ENCODE assay signal across 20 cellular contexts in genomic region chrX:46236411-46236810, GRCh38.
"Had no signal": no experiment of that assay in that cellular context is flagged by ENCODE, and none has a peak within 500 bp of the region (broad histone marks: within the 10 kb centered on the region; RNA-seq: fewer than 3 reads in every experiment).

No MANE protein-coding gene starts in this region.

- H3K27ac Mint-ChIP-seq: activated B cell treated with CpG ODN at 0.5 μM for 24 hours; activated CD8-positive, alpha-beta T cell treated with anti-CD3 and anti-CD28 coated beads for 36 hours; effector memory CD8-positive, alpha-beta T cell; nephron progenitor cell; T-helper 2 cell treated with Interferon-gamma antibody and Interleukin-4, amounts not matched to agents 5 μg/mL and 100 μg/mL, for 36 hours had no signal

- H3K4me3 ChIP-seq: cardiac muscle cell, gastrocnemius medialis, heart left ventricle, left ventricle myocardium inferior, tibial nerve had no signal

- H3K4me1 Mint-ChIP-seq: activated B cell treated with CpG ODN at 0.5 μM for 24 hours, nephron progenitor cell had no signal

- ATAC-seq: activated CD8-positive, alpha-beta T cell treated with anti-CD3 and anti-CD28 coated beads for 36 hours; effector memory CD8-positive, alpha-beta T cell; gastrocnemius medialis; heart left ventricle had no signal

- H3K4me1 ChIP-seq: gastrocnemius medialis, heart left ventricle, left ventricle myocardium inferior, tibial nerve had no signal

- H3K27me3 ChIP-seq: cardiac muscle cell, gastrocnemius medialis, heart left ventricle, tibial nerve had no signal

- H3K9me3 Mint-ChIP-seq: activated B cell treated with CpG ODN at 0.5 μM for 24 hours; effector memory CD8-positive, alpha-beta T cell; T-helper 2 cell treated with Interferon-gamma antibody and Interleukin-4, amounts not matched to agents 5 μg/mL and 100 μg/mL, for 36 hours had no signal

- H3K27me3 Mint-ChIP-seq: activated B cell treated with CpG ODN at 0.5 μM for 24 hours; activated CD8-positive, alpha-beta T cell treated with anti-CD3 and anti-CD28 coated beads for 36 hours had no signal

- H3K4me3 Mint-ChIP-seq: activated B cell treated with CpG ODN at 0.5 μM for 24 hours; activated CD8-positive, alpha-beta T cell treated with anti-CD3 and anti-CD28 coated beads for 36 hours; effector memory CD8-positive, alpha-beta T cell; nephron progenitor cell; T-helper 2 cell treated with Interferon-gamma antibody and Interleukin-4, amounts not matched to agents 5 μg/mL and 100 μg/mL, for 36 hours had no signal

- DNase-seq: activated B cell treated with CpG ODN at 0.5 μM for 24 hours; activated CD4-positive, alpha-beta T cell treated with anti-CD3 and anti-CD28 coated beads for 48 hours; activated CD8-positive, alpha-beta T cell treated with anti-CD3 and anti-CD28 coated beads for 36 hours; activated effector memory CD4-positive, alpha-beta T cell treated with Interleukin-2 at 50 U/mL for 16 hours; activated naive CD4-positive, alpha-beta T cell treated with anti-CD3 and anti-CD28 coated beads, Interleukin-2, amount 50 U/mL, for 16 hours; activated T-cell treated with anti-CD3 and anti-CD28 coated beads, Interleukin-2, amount 50 U/mL, for 1 hour; amniotic stem cell; effector memory CD8-positive, alpha-beta T cell; gastrocnemius medialis; heart left ventricle; left ventricle myocardium inferior; mammary epithelial cell; midbrain; nephron progenitor cell; nucleus accumbens; stimulated activated CD4-positive, alpha-beta T cell treated with anti-CD3 and anti-CD28 coated beads, Interleukin-1b, Interleukin-23, amount 100 ng/mL, for 48 hours; stimulated activated naive CD4-positive, alpha-beta T cell treated with Interleukin-2 at 50 U/mL for 16 hours had no signal

- H3K36me3 ChIP-seq: cardiac muscle cell, gastrocnemius medialis, heart left ventricle, left ventricle myocardium inferior, tibial nerve had no signal

- H3K27ac ChIP-seq: cardiac muscle cell, gastrocnemius medialis, heart left ventricle, left ventricle myocardium inferior, tibial nerve had no signal

- H3K9me3 ChIP-seq: gastrocnemius medialis, left ventricle myocardium inferior, tibial nerve had no signal
